1 cellular context compared by ENCODE assay signal in the genomic region with DNA sequence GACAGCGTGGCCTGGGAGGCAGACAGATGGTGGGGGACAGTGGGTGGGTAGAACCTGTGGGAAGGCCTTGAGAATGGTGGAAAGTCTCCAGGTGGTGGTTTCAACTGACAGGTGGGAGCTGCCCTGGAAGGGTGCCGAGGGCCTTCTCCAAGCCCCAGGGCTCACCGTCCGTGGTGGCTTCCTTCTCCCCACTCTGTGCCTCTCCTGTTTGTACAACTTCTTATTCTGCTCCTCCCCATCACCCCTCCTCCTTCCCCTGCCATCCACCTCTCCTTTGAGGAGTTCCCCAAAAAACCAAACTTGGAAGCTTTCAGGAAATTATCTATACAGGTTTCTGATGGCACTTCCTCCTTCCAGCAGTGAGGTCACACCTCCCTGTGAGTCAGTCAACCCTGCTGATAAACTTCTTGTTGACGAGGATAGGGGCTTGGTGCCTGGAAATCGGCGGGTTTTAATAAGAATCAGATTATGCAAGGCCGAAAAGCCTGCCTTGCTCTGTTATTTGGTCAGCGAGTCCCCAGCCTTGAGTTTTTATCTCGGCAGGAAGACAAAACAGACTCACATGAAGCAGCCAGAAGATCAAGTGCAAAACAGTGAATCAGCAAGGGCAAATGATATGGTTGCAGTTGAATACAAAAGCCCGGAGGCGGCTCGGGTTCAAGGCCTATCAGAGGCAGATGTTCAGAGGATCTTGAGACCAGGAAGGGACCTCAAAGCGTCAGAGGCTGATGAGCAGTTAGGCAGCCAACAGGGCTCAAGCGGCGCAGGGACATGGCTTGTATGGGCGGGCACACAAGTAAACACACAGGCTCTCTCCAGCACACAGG.
TF ChIP-seq lines count a peak whose summit lies in the region.

No MANE protein-coding gene starts in this region.

TF ChIP-seq in K562, 482 proteins besides CTCF, POLR2A, EP300 and RAD21 (continued from another document and continues in another):
- TF ChIP-seq, protein P1, sequence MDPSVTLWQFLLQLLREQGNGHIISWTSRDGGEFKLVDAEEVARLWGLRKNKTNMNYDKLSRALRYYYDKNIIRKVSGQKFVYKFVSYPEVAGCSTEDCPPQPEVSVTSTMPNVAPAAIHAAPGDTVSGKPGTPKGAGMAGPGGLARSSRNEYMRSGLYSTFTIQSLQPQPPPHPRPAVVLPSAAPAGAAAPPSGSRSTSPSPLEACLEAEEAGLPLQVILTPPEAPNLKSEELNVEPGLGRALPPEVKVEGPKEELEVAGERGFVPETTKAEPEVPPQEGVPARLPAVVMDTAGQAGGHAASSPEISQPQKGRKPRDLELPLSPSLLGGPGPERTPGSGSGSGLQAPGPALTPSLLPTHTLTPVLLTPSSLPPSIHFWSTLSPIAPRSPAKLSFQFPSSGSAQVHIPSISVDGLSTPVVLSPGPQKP (CRISPR knock-in tag; IDR thresholded peaks at IDR 0.05), result no peak
- TF ChIP-seq SMAD1 (IDR thresholded peaks at IDR 0.05; ENCODE audit: low read depth, low read length, partially characterized antibody) (peak; percentile 66), CBFA2T2 (conservative IDR thresholded peaks at IDR 0.05) (peak; percentile 88), PHTF2 (CRISPR knock-in tag; IDR thresholded peaks at IDR 0.05) (no peak), NEUROD1 (IDR thresholded peaks at IDR 0.05; ENCODE audit: borderline replicate concordance, low read depth, low read length, partially characterized antibody) (peak; percentile 68), XRCC4 (IDR thresholded peaks at IDR 0.05; ENCODE audit: extremely low read depth, insufficient read depth, insufficient read length) (no peak), ZNF253 (CRISPR knock-in tag; conservative IDR thresholded peaks at IDR 0.05) (no peak), CREM (IDR thresholded peaks at IDR 0.05; ENCODE audit: low read depth) (peak; percentile 70), ZNF696 (CRISPR knock-in tag; conservative IDR thresholded peaks at IDR 0.05) (no peak), SMARCA5 (IDR thresholded peaks at IDR 0.05) (no peak; the same call in 1 of the 2 replicates), SMAD2 (IDR thresholded peaks at IDR 0.05; ENCODE audit: low read depth, low read length) (no peak), ELF4 (CRISPR knock-in tag; IDR thresholded peaks at IDR 0.05) (peak; percentile 67; the same call in 1 of the 2 replicates), PHF21A (IDR thresholded peaks at IDR 0.05; ENCODE audit: borderline replicate concordance, low read depth) (0 out of 2 replicates have a peak, but pooled peaks have one; percentile 55), MTF1 (CRISPR knock-in tag; IDR thresholded peaks at IDR 0.05; ENCODE audit: borderline replicate concordance) (no peak), PML (IDR thresholded peaks at IDR 0.05; ENCODE audit: low read length) (peak; percentile 72), HDAC2 (IDR thresholded peaks at IDR 0.05) (peak; percentile 94), TEAD2 (tag; IDR thresholded peaks at IDR 0.05) (no peak), PTTG1 (tag; IDR thresholded peaks at IDR 0.05; ENCODE audit: low read depth) (no peak), ZNF766 (CRISPR knock-in tag; conservative IDR thresholded peaks at IDR 0.05) (peak; percentile 89), TAF15 (IDR thresholded peaks at IDR 0.05; ENCODE audit: low read depth, low read length) (no peak), EWSR1 (IDR thresholded peaks at IDR 0.05; ENCODE audit: borderline replicate concordance, low read depth, partially characterized antibody) (no peak), CBX5 (IDR thresholded peaks at IDR 0.05; ENCODE audit: borderline replicate concordance, low read depth) (no peak), ZNF347 (CRISPR knock-in tag; IDR thresholded peaks at IDR 0.05; ENCODE audit: low read depth) (no peak), BCL6 (CRISPR knock-in tag; IDR thresholded peaks at IDR 0.05) (no peak), ZNF699 (CRISPR knock-in tag; IDR thresholded peaks at IDR 0.05; ENCODE audit: insufficient replicate concordance) (no peak)
- TF ChIP-seq, protein P2, sequence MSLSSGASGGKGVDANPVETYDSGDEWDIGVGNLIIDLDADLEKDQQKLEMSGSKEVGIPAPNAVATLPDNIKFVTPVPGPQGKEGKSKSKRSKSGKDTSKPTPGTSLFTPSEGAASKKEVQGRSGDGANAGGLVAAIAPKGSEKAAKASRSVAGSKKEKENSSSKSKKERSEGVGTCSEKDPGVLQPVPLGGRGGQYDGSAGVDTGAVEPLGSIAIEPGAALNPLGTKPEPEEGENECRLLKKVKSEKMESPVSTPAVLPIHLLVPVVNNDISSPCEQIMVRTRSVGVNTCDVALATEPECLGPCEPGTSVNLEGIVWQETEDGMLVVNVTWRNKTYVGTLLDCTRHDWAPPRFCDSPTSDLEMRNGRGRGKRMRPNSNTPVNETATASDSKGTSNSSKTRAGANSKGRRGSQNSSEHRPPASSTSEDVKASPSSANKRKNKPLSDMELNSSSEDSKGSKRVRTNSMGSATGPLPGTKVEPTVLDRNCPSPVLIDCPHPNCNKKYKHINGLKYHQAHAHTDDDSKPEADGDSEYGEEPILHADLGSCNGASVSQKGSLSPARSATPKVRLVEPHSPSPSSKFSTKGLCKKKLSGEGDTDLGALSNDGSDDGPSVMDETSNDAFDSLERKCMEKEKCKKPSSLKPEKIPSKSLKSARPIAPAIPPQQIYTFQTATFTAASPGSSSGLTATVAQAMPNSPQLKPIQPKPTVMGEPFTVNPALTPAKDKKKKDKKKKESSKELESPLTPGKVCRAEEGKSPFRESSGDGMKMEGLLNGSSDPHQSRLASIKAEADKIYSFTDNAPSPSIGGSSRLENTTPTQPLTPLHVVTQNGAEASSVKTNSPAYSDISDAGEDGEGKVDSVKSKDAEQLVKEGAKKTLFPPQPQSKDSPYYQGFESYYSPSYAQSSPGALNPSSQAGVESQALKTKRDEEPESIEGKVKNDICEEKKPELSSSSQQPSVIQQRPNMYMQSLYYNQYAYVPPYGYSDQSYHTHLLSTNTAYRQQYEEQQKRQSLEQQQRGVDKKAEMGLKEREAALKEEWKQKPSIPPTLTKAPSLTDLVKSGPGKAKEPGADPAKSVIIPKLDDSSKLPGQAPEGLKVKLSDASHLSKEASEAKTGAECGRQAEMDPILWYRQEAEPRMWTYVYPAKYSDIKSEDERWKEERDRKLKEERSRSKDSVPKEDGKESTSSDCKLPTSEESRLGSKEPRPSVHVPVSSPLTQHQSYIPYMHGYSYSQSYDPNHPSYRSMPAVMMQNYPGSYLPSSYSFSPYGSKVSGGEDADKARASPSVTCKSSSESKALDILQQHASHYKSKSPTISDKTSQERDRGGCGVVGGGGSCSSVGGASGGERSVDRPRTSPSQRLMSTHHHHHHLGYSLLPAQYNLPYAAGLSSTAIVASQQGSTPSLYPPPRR (CRISPR knock-in tag; IDR thresholded peaks at IDR 0.05; ENCODE audit: borderline replicate concordance), result no peak
- TF ChIP-seq, protein P3, sequence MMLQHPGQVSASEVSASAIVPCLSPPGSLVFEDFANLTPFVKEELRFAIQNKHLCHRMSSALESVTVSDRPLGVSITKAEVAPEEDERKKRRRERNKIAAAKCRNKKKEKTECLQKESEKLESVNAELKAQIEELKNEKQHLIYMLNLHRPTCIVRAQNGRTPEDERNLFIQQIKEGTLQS (IDR thresholded peaks at IDR 0.05), result peak; percentile 96
- TF ChIP-seq, protein P3 (CRISPR knock-in tag; conservative IDR thresholded peaks at IDR 0.05), result peak; percentile 98
- TF ChIP-seq, protein P4, sequence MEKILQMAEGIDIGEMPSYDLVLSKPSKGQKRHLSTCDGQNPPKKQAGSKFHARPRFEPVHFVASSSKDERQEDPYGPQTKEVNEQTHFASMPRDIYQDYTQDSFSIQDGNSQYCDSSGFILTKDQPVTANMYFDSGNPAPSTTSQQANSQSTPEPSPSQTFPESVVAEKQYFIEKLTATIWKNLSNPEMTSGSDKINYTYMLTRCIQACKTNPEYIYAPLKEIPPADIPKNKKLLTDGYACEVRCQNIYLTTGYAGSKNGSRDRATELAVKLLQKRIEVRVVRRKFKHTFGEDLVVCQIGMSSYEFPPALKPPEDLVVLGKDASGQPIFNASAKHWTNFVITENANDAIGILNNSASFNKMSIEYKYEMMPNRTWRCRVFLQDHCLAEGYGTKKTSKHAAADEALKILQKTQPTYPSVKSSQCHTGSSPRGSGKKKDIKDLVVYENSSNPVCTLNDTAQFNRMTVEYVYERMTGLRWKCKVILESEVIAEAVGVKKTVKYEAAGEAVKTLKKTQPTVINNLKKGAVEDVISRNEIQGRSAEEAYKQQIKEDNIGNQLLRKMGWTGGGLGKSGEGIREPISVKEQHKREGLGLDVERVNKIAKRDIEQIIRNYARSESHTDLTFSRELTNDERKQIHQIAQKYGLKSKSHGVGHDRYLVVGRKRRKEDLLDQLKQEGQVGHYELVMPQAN (IDR thresholded peaks at IDR 0.05; ENCODE audit: borderline replicate concordance), result no peak
- TF ChIP-seq, protein P5, sequence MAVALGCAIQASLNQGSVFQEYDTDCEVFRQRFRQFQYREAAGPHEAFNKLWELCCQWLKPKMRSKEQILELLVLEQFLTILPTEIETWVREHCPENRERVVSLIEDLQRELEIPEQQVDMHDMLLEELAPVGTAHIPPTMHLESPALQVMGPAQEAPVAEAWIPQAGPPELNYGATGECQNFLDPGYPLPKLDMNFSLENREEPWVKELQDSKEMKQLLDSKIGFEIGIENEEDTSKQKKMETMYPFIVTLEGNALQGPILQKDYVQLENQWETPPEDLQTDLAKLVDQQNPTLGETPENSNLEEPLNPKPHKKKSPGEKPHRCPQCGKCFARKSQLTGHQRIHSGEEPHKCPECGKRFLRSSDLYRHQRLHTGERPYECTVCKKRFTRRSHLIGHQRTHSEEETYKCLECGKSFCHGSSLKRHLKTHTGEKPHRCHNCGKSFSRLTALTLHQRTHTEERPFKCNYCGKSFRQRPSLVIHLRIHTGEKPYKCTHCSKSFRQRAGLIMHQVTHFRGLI (CRISPR knock-in tag; IDR thresholded peaks at IDR 0.05), result no peak
- TF ChIP-seq, protein P6, sequence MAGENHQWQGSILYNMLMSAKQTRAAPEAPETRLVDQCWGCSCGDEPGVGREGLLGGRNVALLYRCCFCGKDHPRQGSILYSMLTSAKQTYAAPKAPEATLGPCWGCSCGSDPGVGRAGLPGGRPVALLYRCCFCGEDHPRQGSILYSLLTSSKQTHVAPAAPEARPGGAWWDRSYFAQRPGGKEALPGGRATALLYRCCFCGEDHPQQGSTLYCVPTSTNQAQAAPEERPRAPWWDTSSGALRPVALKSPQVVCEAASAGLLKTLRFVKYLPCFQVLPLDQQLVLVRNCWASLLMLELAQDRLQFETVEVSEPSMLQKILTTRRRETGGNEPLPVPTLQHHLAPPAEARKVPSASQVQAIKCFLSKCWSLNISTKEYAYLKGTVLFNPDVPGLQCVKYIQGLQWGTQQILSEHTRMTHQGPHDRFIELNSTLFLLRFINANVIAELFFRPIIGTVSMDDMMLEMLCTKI (IDR thresholded peaks at IDR 0.05; ENCODE audit: partially characterized antibody), result no peak
- TF ChIP-seq, protein P7, sequence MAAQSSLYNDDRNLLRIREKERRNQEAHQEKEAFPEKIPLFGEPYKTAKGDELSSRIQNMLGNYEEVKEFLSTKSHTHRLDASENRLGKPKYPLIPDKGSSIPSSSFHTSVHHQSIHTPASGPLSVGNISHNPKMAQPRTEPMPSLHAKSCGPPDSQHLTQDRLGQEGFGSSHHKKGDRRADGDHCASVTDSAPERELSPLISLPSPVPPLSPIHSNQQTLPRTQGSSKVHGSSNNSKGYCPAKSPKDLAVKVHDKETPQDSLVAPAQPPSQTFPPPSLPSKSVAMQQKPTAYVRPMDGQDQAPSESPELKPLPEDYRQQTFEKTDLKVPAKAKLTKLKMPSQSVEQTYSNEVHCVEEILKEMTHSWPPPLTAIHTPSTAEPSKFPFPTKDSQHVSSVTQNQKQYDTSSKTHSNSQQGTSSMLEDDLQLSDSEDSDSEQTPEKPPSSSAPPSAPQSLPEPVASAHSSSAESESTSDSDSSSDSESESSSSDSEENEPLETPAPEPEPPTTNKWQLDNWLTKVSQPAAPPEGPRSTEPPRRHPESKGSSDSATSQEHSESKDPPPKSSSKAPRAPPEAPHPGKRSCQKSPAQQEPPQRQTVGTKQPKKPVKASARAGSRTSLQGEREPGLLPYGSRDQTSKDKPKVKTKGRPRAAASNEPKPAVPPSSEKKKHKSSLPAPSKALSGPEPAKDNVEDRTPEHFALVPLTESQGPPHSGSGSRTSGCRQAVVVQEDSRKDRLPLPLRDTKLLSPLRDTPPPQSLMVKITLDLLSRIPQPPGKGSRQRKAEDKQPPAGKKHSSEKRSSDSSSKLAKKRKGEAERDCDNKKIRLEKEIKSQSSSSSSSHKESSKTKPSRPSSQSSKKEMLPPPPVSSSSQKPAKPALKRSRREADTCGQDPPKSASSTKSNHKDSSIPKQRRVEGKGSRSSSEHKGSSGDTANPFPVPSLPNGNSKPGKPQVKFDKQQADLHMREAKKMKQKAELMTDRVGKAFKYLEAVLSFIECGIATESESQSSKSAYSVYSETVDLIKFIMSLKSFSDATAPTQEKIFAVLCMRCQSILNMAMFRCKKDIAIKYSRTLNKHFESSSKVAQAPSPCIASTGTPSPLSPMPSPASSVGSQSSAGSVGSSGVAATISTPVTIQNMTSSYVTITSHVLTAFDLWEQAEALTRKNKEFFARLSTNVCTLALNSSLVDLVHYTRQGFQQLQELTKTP (IDR thresholded peaks at IDR 0.05; ENCODE audit: low read depth in 1 of 2, partially characterized antibody in 2 of 2), result peak; percentile 83 to 84
- TF ChIP-seq, protein P8, sequence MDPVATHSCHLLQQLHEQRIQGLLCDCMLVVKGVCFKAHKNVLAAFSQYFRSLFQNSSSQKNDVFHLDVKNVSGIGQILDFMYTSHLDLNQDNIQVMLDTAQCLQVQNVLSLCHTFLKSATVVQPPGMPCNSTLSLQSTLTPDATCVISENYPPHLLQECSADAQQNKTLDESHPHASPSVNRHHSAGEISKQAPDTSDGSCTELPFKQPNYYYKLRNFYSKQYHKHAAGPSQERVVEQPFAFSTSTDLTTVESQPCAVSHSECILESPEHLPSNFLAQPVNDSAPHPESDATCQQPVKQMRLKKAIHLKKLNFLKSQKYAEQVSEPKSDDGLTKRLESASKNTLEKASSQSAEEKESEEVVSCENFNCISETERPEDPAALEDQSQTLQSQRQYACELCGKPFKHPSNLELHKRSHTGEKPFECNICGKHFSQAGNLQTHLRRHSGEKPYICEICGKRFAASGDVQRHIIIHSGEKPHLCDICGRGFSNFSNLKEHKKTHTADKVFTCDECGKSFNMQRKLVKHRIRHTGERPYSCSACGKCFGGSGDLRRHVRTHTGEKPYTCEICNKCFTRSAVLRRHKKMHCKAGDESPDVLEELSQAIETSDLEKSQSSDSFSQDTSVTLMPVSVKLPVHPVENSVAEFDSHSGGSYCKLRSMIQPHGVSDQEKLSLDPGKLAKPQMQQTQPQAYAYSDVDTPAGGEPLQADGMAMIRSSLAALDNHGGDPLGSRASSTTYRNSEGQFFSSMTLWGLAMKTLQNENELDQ (CRISPR knock-in tag; IDR thresholded peaks at IDR 0.05; ENCODE audit: borderline replicate concordance), result no peak
- TF ChIP-seq, protein P9, sequence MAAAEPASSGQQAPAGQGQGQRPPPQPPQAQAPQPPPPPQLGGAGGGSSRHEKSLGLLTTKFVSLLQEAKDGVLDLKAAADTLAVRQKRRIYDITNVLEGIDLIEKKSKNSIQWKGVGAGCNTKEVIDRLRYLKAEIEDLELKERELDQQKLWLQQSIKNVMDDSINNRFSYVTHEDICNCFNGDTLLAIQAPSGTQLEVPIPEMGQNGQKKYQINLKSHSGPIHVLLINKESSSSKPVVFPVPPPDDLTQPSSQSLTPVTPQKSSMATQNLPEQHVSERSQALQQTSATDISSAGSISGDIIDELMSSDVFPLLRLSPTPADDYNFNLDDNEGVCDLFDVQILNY (CRISPR knock-in tag; IDR thresholded peaks at IDR 0.05), result no peak; the same call in 1 of the 2 replicates
- TF ChIP-seq, protein P10, sequence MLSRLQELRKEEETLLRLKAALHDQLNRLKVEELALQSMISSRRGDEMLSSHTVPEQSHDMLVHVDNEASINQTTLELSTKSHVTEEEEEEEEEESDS (CRISPR knock-in tag; IDR thresholded peaks at IDR 0.05), result no peak
